ENCODE assay signal across 12 cellular contexts in the genomic region with DNA sequence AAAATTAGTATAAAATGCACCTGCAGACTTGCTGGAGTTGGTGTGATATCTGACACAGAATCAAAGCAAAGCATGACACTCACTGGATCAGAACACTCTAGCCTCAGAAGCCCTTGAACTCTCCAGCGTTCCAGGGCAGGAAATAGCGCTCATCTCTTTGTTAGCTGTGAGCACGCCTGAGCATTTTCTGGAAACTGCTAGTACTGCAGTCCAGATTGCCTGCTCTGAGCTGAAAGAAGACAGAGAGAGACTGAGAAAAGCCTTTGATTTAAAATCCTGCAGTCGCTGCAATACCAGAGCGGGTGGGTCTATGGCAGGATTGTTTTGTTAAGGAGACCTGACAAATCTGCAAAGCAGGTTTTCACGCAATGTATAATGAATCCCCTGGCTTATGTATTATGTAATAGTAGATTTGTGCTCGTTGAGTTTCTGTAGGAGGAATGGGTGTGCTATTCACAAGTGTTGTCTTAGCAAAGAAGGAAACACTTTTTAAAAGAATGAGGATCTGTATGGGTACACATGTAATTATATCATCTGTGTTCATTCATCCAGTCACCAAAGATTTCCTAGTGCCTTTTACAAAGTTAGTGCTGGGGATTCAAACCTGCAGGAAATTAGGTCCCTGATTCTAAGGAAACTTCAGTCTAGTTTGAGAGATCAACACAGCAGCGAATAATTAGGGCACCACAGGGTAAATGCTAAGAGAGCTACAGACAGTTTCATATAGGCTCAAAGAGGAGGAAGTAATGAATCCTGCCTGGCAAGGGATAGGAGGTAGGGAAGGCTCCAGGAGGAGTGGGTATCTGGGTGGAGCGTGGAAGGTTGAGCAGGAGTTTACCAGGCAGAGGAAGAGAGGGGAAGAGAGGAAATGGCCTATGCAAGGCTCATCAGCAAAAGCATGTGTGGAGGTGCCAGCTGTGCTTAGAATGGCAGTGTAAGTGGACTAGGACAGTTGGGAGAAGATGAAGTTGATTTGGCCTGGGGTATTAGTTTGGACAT. TPM values are rescaled to one million over a fixed set of nuclear protein-coding genes. Genes with fewer than 3 reads are reported as not detected.
A peak's percentile ranks its signal among the peaks of the same experiment; 100 is the strongest.
DNase-seq lines count a peak whose midpoint lies in the region; ATAC-seq, FAIRE-seq and TF ChIP-seq lines count a peak whose summit lies in the region.
"Had no signal": no experiment of that assay in that cellular context is flagged by ENCODE, and none has a peak within 500 bp of the region (broad histone marks: within the 10 kb centered on the region; RNA-seq: fewer than 3 reads in every experiment).

No MANE protein-coding gene starts in this region.

- no peak for ATAC-seq in GM18520 (IDR thresholded peaks at IDR 0.05; ENCODE audit: unreplicated experiment)
- no peak for ATAC-seq in activated CD8-positive, alpha-beta memory T cell treated with anti-CD3 and anti-CD28 coated beads, Interleukin-2, amount 10 ng/mL, durations not matched to agents 7 days and 5 days

- H3K9ac ChIP-seq in astrocyte (ENCODE audit: low read length): no peak overlapping the region

- H4K20me1 ChIP-seq in astrocyte (ENCODE audit: insufficient read depth, low read length): no peaks in the 10 kb centered on the region

- H3K79me2 ChIP-seq in astrocyte (ENCODE audit: insufficient read depth, low read length): no peaks in the 10 kb centered on the region

- H3K27ac Mint-ChIP-seq in astrocyte (ENCODE audit: unreplicated experiment): no peak overlapping the region
- no peak overlapping the region for H3K27ac Mint-ChIP-seq in activated CD8-positive, alpha-beta memory T cell treated with anti-CD3 and anti-CD28 coated beads, Interleukin-2, amount 10 ng/mL, durations not matched to agents 7 days and 5 days
- H3K27ac Mint-ChIP-seq: memory B cell had no signal

- no peak overlapping the region for H3K4me2 ChIP-seq in astrocyte (ENCODE audit: low read length)

- H3K4me1 Mint-ChIP-seq in astrocyte (ENCODE audit: low read depth, unreplicated experiment): peaks cover 7% of the 10 kb centered on the region
- no peaks in the 10 kb centered on the region for H3K4me1 Mint-ChIP-seq in activated CD8-positive, alpha-beta memory T cell treated with anti-CD3 and anti-CD28 coated beads, Interleukin-2, amount 10 ng/mL, durations not matched to agents 7 days and 5 days

- H3K4me3 Mint-ChIP-seq in astrocyte (ENCODE audit: unreplicated experiment): no peak overlapping the region
- H3K4me3 Mint-ChIP-seq in activated CD8-positive, alpha-beta memory T cell treated with anti-CD3 and anti-CD28 coated beads, Interleukin-2, amount 10 ng/mL, durations not matched to agents 7 days and 5 days: no peak overlapping the region
- H3K4me3 Mint-ChIP-seq: memory B cell had no signal

- FAIRE-seq in astrocyte (lab: Jason Lieb, UNC): no peak
- FAIRE-seq: endothelial cell of umbilical vein, GM18507 had no signal

- DNase-seq in HCEC 1CT (peak; percentile 18), astrocyte (ENCODE audit: low read depth) (no peak), cardiac muscle cell (ENCODE audit: low read depth in 1 of 2, low spot score in 1 of 2) (peak; percentile 17 to 24), nucleus accumbens (lab: John Stamatoyannopoulos, UW) (peak in 47 of 56 donors; percentile 13 to 82 (median 46)), NCI-H2196 treated with DMSO at 0.1 percent for 48 hours (lab: John Stamatoyannopoulos, UW; ENCODE audit: unreplicated experiment) (no peak)
- no peak for DNase-seq in activated CD8-positive, alpha-beta memory T cell treated with anti-CD3 and anti-CD28 coated beads, Interleukin-2, amount 10 ng/mL, durations not matched to agents 7 days and 5 days
- DNase-seq: activated CD4-positive, alpha-beta T cell treated with anti-CD3 and anti-CD28 coated beads for 48 hours; activated naive CD4-positive, alpha-beta T cell had no signal

- H2AFZ ChIP-seq in astrocyte (ENCODE audit: low read depth, low read length): no peak overlapping the region

- peaks cover 11% of the 10 kb centered on the region for H3K27me3 Mint-ChIP-seq in astrocyte (ENCODE audit: low read depth, unreplicated experiment)
- peaks cover 16% of the 10 kb centered on the region for H3K27me3 Mint-ChIP-seq in activated CD8-positive, alpha-beta memory T cell treated with anti-CD3 and anti-CD28 coated beads, Interleukin-2, amount 10 ng/mL, durations not matched to agents 7 days and 5 days

- H3K4me3 ChIP-seq in astrocyte (ENCODE audit: insufficient read depth, low read depth, low read length): no peak overlapping the region
- no peak overlapping the region for H3K4me3 ChIP-seq in cardiac muscle cell

- no peaks in the 10 kb centered on the region for H3K9me3 ChIP-seq in astrocyte (ENCODE audit: insufficient read depth, low read depth, low read length)
- no peaks in the 10 kb centered on the region for H3K9me3 ChIP-seq in cardiac muscle cell (ENCODE audit: low read depth)

- TF ChIP-seq CTCF in astrocyte (IDR thresholded peaks at IDR 0.05; ENCODE audit: insufficient read depth, low read depth, low read length) (peak; percentile 9), cardiac muscle cell (IDR thresholded peaks at IDR 0.05; ENCODE audit: low read depth, low read length) (no peak)

- CTCF ChIA-PET in activated CD8-positive, alpha-beta memory T cell treated with anti-CD3 and anti-CD28 coated beads, Interleukin-2, amount 10 ng/mL, durations not matched to agents 7 days and 5 days (lab: Charles Lee): no interaction called here

- peaks cover 2% of the 10 kb centered on the region for H3K27me3 ChIP-seq in astrocyte (ENCODE audit: insufficient read depth, low read length)
- peaks cover 4% of the 10 kb centered on the region for H3K27me3 ChIP-seq in cardiac muscle cell

- H3K36me3 ChIP-seq in astrocyte (ENCODE audit: insufficient read depth, low read length) (no peaks in the 10 kb centered on the region), cardiac muscle cell (no peaks in the 10 kb centered on the region)

- no peaks in the 10 kb centered on the region for H3K4me1 ChIP-seq in astrocyte (ENCODE audit: insufficient read depth, low read length)
- no peaks in the 10 kb centered on the region for H3K4me1 ChIP-seq in cardiac muscle cell (ENCODE audit: low read depth)

- no peaks in the 10 kb centered on the region for H3K36me3 Mint-ChIP-seq in astrocyte (ENCODE audit: low read depth, unreplicated experiment)
- H3K36me3 Mint-ChIP-seq in activated CD8-positive, alpha-beta memory T cell treated with anti-CD3 and anti-CD28 coated beads, Interleukin-2, amount 10 ng/mL, durations not matched to agents 7 days and 5 days: no peaks in the 10 kb centered on the region
- H3K36me3 Mint-ChIP-seq: memory B cell had no signal

- no peak overlapping the region for H3K27ac ChIP-seq in astrocyte (ENCODE audit: low read depth, low read length)
- no peak overlapping the region for H3K27ac ChIP-seq in cardiac muscle cell

- no peaks in the 10 kb centered on the region for H3K9me3 Mint-ChIP-seq in astrocyte (ENCODE audit: unreplicated experiment)
- no peaks in the 10 kb centered on the region for H3K9me3 Mint-ChIP-seq in activated CD8-positive, alpha-beta memory T cell treated with anti-CD3 and anti-CD28 coated beads, Interleukin-2, amount 10 ng/mL, durations not matched to agents 7 days and 5 days (ENCODE audit: low read depth)
- H3K9me3 Mint-ChIP-seq: memory B cell had no signal

RNA-seq across cellular contexts. Expression of a gene that starts 26.1 kb away (rescaled TPM):
- total RNA-seq in astrocyte (24.5 and 27.3 TPM in 2 replicates), cardiac muscle cell (1.0 and 1.1 TPM in 2 replicates)
- polyA plus RNA-seq in cardiac muscle cell: 1.0 and 4.5 TPM in 2 replicates
- total RNA-seq in activated CD8-positive, alpha-beta memory T cell treated with anti-CD3 and anti-CD28 coated beads, Interleukin-2, amount 10 ng/mL, durations not matched to agents 7 days and 5 days: 1 to 10 TPM; 3.4 to 5.0 TPM

Comparison
In these comparisons a context has a peak if more than half of its experiments do, and no peak if none do; other contexts are left out.
1. DNase-seq: peak in HCEC 1CT (single experiment), cardiac muscle cell (2 of 2) and nucleus accumbens (47 of 56); none in astrocyte (single experiment), NCI-H2196 treated with DMSO at 0.1 percent for 48 hours (single experiment) and activated CD8-positive, alpha-beta memory T cell treated with anti-CD3 and anti-CD28 coated beads, Interleukin-2, amount 10 ng/mL, durations not matched to agents 7 days and 5 days (single experiment).